Comparison of ENCODE assay signal across 8 cellular contexts in the genomic region with DNA sequence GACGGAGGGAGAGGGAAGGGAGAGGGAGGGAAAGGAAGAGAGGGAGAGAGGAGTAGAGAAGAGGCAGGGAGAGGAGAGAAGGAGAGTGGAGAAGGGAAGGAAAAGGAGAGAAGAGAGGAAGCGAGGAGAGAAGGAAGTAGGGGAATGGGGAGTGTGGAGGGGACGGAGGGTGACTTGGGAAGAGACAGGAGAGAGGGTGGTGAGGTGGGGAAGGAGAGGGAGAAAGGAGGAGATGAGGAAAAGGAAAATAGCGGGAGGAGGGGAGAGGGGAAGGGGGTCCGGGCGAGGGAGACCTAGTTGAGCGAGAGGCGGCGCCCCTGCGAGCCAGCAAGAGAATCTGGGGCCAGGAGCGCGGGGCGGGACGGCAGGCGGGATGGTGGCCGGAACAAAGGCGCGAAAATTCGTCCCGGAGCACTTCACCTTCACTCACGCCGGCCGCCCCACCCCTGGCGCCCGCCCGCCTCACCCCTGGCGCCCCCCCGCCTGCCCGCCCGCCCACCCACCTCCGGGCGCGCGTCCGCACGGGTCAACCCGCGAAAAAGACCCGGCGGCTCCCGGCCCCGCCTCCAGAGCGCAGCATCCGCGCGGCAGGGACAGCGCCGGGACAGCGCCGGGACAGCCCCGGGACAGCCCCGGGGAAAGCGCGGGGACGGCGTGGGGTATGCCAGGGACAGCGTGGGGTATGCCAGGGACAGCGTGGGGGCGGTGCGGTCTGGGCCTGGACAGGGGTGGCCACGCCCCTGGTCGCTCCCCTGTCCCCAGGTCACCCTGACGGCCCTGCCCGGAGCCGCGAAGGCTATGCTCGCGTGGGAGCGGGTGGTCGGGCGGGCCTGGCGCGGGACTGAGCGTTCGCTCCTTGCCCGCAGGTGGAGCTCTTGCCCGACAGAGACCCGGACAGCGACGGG. TPM values are rescaled to one million over a fixed set of nuclear protein-coding genes. Genes with fewer than 3 reads are reported as not detected.
DNase-seq lines count a peak whose midpoint lies in the region; ATAC-seq and TF ChIP-seq lines count a peak whose summit lies in the region.

No MANE protein-coding gene starts in this region.

- H3K14ac ChIP-seq in trophoblast cell (ENCODE audit: low read length), result no peak overlapping the region

- no peak overlapping the region for H3K4me3 Mint-ChIP-seq in activated CD8-positive, alpha-beta memory T cell treated with anti-CD3 and anti-CD28 coated beads, Interleukin-2, amount 10 ng/mL, durations not matched to agents 7 days and 5 days

- H2AK5ac ChIP-seq in trophoblast cell (ENCODE audit: low read length), result no peak overlapping the region

- H2BK12ac ChIP-seq in trophoblast cell (ENCODE audit: low read length), result no peak overlapping the region

- no peak overlapping the region for H2BK120ac ChIP-seq in trophoblast cell (ENCODE audit: insufficient read depth, low read length, poor library complexity)

- no peak overlapping the region for H3K4ac ChIP-seq in trophoblast cell (ENCODE audit: low read depth, low read length)

- H3K36me3 ChIP-seq in ectodermal cell (ENCODE audit: control insufficient read depth, insufficient read depth, low read length), result no peaks in the 10 kb centered on the region
- no peaks in the 10 kb centered on the region for H3K36me3 ChIP-seq in trophoblast cell (ENCODE audit: control insufficient read depth in 1 of 2, insufficient read depth in 2 of 2, low read length in 2 of 2)
- H3K36me3 ChIP-seq in thyroid gland, result no peaks in the 10 kb centered on the region

- no peak overlapping the region for H3K9ac ChIP-seq in trophoblast cell (ENCODE audit: low read length)

- WGBS in ectodermal cell, 2 experiments, result 1% methylated on average over 74 to 80 of the region's 80 CpGs
- whole genome bisulfite sequencing in trophoblast cell (ENCODE audit: extremely low coverage, insufficient coverage, insufficient read length), result 100% methylated on average over 3 of the region's 80 CpGs
- WGBS in thyroid gland, 2 donors, result 1 to 3% methylated on average over 26 to 50 of the region's 80 CpGs

- no peak for TF ChIP-seq POLR2A in thyroid gland (IDR thresholded peaks at IDR 0.05)

- H2BK5ac ChIP-seq in trophoblast cell (ENCODE audit: low read depth, low read length, poor library complexity), result no peak overlapping the region

- H3K4me1 ChIP-seq in ectodermal cell (ENCODE audit: control insufficient read depth, insufficient read depth, low read length) (peaks cover 8% of the 10 kb centered on the region), trophoblast cell (ENCODE audit: control insufficient read depth in 1 of 2, insufficient read depth in 2 of 2, low read length in 2 of 2) (peaks cover 12 to 17% of the 10 kb centered on the region in 2 experiments), thyroid gland (no peaks in the 10 kb centered on the region)

- no peak overlapping the region for H3K27ac Mint-ChIP-seq in activated CD8-positive, alpha-beta memory T cell treated with anti-CD3 and anti-CD28 coated beads, Interleukin-2, amount 10 ng/mL, durations not matched to agents 7 days and 5 days

- H3K79me1 ChIP-seq in trophoblast cell (ENCODE audit: low read length), result no peaks in the 10 kb centered on the region

- no peak overlapping the region for H4K91ac ChIP-seq in trophoblast cell (ENCODE audit: low read depth, low read length)

- intact Hi-C loops in thyroid gland (cut with DNase I), result no loop called here

- TF ChIP-seq CTCF in thyroid gland (IDR thresholded peaks at IDR 0.05), result no peak

- no peaks in the 10 kb centered on the region for H3K9me3 ChIP-seq in ectodermal cell (ENCODE audit: control insufficient read depth, low read length)
- peaks cover 4% of the 10 kb centered on the region for H3K9me3 ChIP-seq in trophoblast cell (ENCODE audit: insufficient read depth, low read depth, low read length)
- H3K9me3 ChIP-seq in thyroid gland, result no peaks in the 10 kb centered on the region

- CTCF ChIA-PET in activated CD8-positive, alpha-beta memory T cell treated with anti-CD3 and anti-CD28 coated beads, Interleukin-2, amount 10 ng/mL, durations not matched to agents 7 days and 5 days (lab: Charles Lee), result no interaction called here

- ATAC-seq in GM21737 (IDR thresholded peaks at IDR 0.05; ENCODE audit: unreplicated experiment) (no peak), HG03439 (IDR thresholded peaks at IDR 0.05; ENCODE audit: unreplicated experiment) (no peak)
- no peak for ATAC-seq in activated CD8-positive, alpha-beta memory T cell treated with anti-CD3 and anti-CD28 coated beads, Interleukin-2, amount 10 ng/mL, durations not matched to agents 7 days and 5 days

- H4K8ac ChIP-seq in trophoblast cell (ENCODE audit: low read depth, low read length), result no peak overlapping the region

- peaks cover 72% of the 10 kb centered on the region for H3K27me3 ChIP-seq in ectodermal cell (ENCODE audit: control insufficient read depth, insufficient read depth, low read length, poor library complexity, severe bottlenecking)
- H3K27me3 ChIP-seq in trophoblast cell (ENCODE audit: insufficient read depth, low read length), result peaks cover 36% of the 10 kb centered on the region
- no peaks in the 10 kb centered on the region for H3K27me3 ChIP-seq in thyroid gland

- peaks cover 36% of the 10 kb centered on the region for H3K27me3 Mint-ChIP-seq in activated CD8-positive, alpha-beta memory T cell treated with anti-CD3 and anti-CD28 coated beads, Interleukin-2, amount 10 ng/mL, durations not matched to agents 7 days and 5 days

- H3K9me3 Mint-ChIP-seq in activated CD8-positive, alpha-beta memory T cell treated with anti-CD3 and anti-CD28 coated beads, Interleukin-2, amount 10 ng/mL, durations not matched to agents 7 days and 5 days (ENCODE audit: low read depth), result peaks cover 5% of the 10 kb centered on the region

- DNase-seq in ELF-1 (ENCODE audit: low read depth, low spot score), result peak; percentile 79
- peak; percentile 60 for DNase-seq in NCI-H2029 (lab: John Stamatoyannopoulos, UW)
- DNase-seq in trophoblast cell, result peak in 1 of 2 donors; percentile 29
- no peak for DNase-seq in thyroid gland
- no peak for DNase-seq in activated CD8-positive, alpha-beta memory T cell treated with anti-CD3 and anti-CD28 coated beads, Interleukin-2, amount 10 ng/mL, durations not matched to agents 7 days and 5 days

- H3K79me2 ChIP-seq in trophoblast cell (ENCODE audit: control insufficient read depth, insufficient read depth, low read length, poor library complexity), result no peaks in the 10 kb centered on the region

- no peaks in the 10 kb centered on the region for H3K4me1 Mint-ChIP-seq in activated CD8-positive, alpha-beta memory T cell treated with anti-CD3 and anti-CD28 coated beads, Interleukin-2, amount 10 ng/mL, durations not matched to agents 7 days and 5 days

- H3K23ac ChIP-seq in trophoblast cell (ENCODE audit: low read length), result no peak overlapping the region

- peak overlapping the region; percentile 52 for H2AFZ ChIP-seq in trophoblast cell (ENCODE audit: insufficient read depth, low read length, poor library complexity)

- H3K18ac ChIP-seq in trophoblast cell (ENCODE audit: low read length), result no peak overlapping the region

- H4K12ac ChIP-seq in trophoblast cell (ENCODE audit: low read depth, low read length), result no peak overlapping the region

- H3K4me3 ChIP-seq in ectodermal cell (ENCODE audit: insufficient read depth, low read depth, low read length), result peak overlapping the region; percentile 48
- H3K4me3 ChIP-seq in trophoblast cell (ENCODE audit: low read depth, low read length), result peak overlapping the region; percentile 68
- no peak overlapping the region for H3K4me3 ChIP-seq in thyroid gland (replicated peaks in 1 of 3)

- peaks cover 3% of the 10 kb centered on the region for H3K36me3 Mint-ChIP-seq in activated CD8-positive, alpha-beta memory T cell treated with anti-CD3 and anti-CD28 coated beads, Interleukin-2, amount 10 ng/mL, durations not matched to agents 7 days and 5 days

- H3K27ac ChIP-seq in ectodermal cell (ENCODE audit: insufficient read depth, low read depth, low read length, poor library complexity, severe bottlenecking) (no peak overlapping the region), trophoblast cell (ENCODE audit: low read depth, low read length) (no peak overlapping the region), thyroid gland (no peak overlapping the region)

- H3K4me2 ChIP-seq in trophoblast cell (ENCODE audit: low read length), result peak overlapping the region; percentile 70

RNA-seq across cellular contexts. Expression of a gene that starts 4.2 kb away (rescaled TPM):
- polyA plus RNA-seq in ectodermal cell (2013, experiment 1 of 4), result 0.67 TPM
- polyA plus RNA-seq in ectodermal cell (2013, experiment 2 of 4), result 0.09 TPM
- polyA plus RNA-seq in ectodermal cell (2013, experiment 3 of 4), result 0.43 TPM
- polyA plus RNA-seq in ectodermal cell (2013, experiment 4 of 4), result 0.32 TPM
- polyA plus RNA-seq in trophoblast cell (2013), result 0.04 and 0.06 TPM in 2 replicates
- total RNA-seq in thyroid gland, result under 1 TPM in 1 of 4 donors, not detected in 3; 0.20 TPM
- not detected for total RNA-seq in activated CD8-positive, alpha-beta memory T cell treated with anti-CD3 and anti-CD28 coated beads, Interleukin-2, amount 10 ng/mL, durations not matched to agents 7 days and 5 days

Comparison
In these comparisons a context has a peak if more than half of its experiments do, and no peak if none do; other contexts are left out.
1. DNase-seq: peak in ELF-1 (single experiment) and NCI-H2029 (single experiment); none in thyroid gland (0 of 2) and activated CD8-positive, alpha-beta memory T cell treated with anti-CD3 and anti-CD28 coated beads, Interleukin-2, amount 10 ng/mL, durations not matched to agents 7 days and 5 days (single experiment).
2. H3K4me3 ChIP-seq: peak in ectodermal cell (single experiment) and trophoblast cell (single experiment); none in thyroid gland (0 of 3).